ENCODE assay signal across 35 cellular contexts in the genomic region with DNA sequence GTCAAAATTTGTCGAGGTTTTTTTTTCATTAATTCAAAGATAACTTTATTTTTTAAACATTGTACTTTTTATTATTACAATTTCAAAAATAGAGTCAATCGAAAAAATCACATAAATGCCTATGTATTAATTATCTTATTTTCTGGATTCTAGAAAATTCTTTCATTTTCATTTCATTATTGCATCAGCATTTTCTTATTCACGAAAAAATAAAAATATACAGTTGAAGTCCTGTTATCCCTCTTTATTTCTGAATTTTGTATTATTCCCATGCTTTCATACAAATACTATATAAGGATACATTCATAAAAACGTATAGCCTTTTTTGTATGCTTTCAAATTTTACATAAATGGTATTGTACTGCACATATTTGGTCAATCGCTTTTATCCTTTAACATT.
"Had no signal": no experiment of that assay in that cellular context is flagged by ENCODE, and none has a peak within 500 bp of the region (broad histone marks: within the 10 kb centered on the region; RNA-seq: fewer than 3 reads in every experiment).

No MANE protein-coding gene starts in this region.

- DNase-seq: activated B cell treated with CpG ODN at 0.5 μM for 24 hours; activated CD4-positive, alpha-beta memory T cell treated with anti-CD3 and anti-CD28 coated beads for 36 hours; activated CD4-positive, alpha-beta T cell treated with anti-CD3 and anti-CD28 coated beads for 4 hours; activated CD4-positive, alpha-beta T cell treated with anti-CD3 and anti-CD28 coated beads, Interleukin-2, amount 10 ng/mL, durations not matched to agents 24 days and 14 days; activated CD4-positive, alpha-beta T cell treated with anti-CD3 and anti-CD28 coated beads, Interleukin-2, amount 50 U/mL, for 1 hour; activated CD4-positive, alpha-beta T cell treated with anti-CD3 and anti-CD28 coated beads, Interleukin-2, amount 50 U/mL, for 4 hours; activated CD4-positive, CD25-positive, alpha-beta regulatory T cell treated with anti-CD3 and anti-CD28 coated beads, Interleukin-2, amount 50 U/mL, for 72 hours; activated CD8-positive, alpha-beta memory T cell treated with anti-CD3 and anti-CD28 coated beads, Interleukin-2, amount 50 U/mL, for 4 hours; activated CD8-positive, alpha-beta T cell treated with anti-CD3 and anti-CD28 coated beads for 36 hours; activated effector memory CD4-positive, alpha-beta T cell treated with Interleukin-2 at 50 U/mL for 16 hours; activated gamma-delta T cell; activated naive CD4-positive, alpha-beta T cell treated with anti-CD3 and anti-CD28 coated beads, Interleukin-2, amount 10 ng/mL, durations not matched to agents 7 days and 5 days; activated naive CD4-positive, alpha-beta T cell treated with Interleukin-2 at 50 U/mL for 16 hours; activated naive CD8-positive, alpha-beta T cell treated with anti-CD3 and anti-CD28 coated beads, Interleukin-2, amount 10 ng/mL, durations not matched to agents 7 days and 5 days; activated naive CD8-positive, alpha-beta T cell treated with anti-CD3 and anti-CD28 coated beads, Interleukin-2, amount 50 U/mL, for 24 hours; activated T-cell treated with anti-CD3 and anti-CD28 coated beads for 4 hours; activated T-cell treated with anti-CD3 and anti-CD28 coated beads, Interleukin-2, amount 50 U/mL, for 1 hour; activated T-cell treated with anti-CD3 and anti-CD28 coated beads, Interleukin-2, amount 50 U/mL, for 4 hours; activated T-cell treated with anti-CD3 and anti-CD28 coated beads, Interleukin-2, amount 50 U/mL, for 72 hours; amygdala; anterior cingulate cortex; body of pancreas; brain microvascular endothelial cell; central memory CD4-positive, alpha-beta T cell; T-helper 1 cell; T-helper 2 cell; T-helper 9 cell had no signal

- H3K9me3 ChIP-seq: body of pancreas had no signal

- H3K4me3 ChIP-seq: body of pancreas, breast epithelium had no signal

- H3K36me3 Mint-ChIP-seq: activated CD4-positive, alpha-beta memory T cell treated with anti-CD3 and anti-CD28 coated beads for 36 hours; activated naive CD4-positive, alpha-beta T cell treated with anti-CD3 and anti-CD28 coated beads, Interleukin-2, amount 10 ng/mL, durations not matched to agents 7 days and 5 days; activated naive CD8-positive, alpha-beta T cell; activated naive CD8-positive, alpha-beta T cell treated with anti-CD3 and anti-CD28 coated beads, Interleukin-2, amount 10 ng/mL, durations not matched to agents 7 days and 5 days had no signal

- H3K4me1 Mint-ChIP-seq: activated B cell treated with CpG ODN at 0.5 μM for 24 hours; activated CD4-positive, alpha-beta T cell treated with anti-CD3 and anti-CD28 coated beads, Interleukin-2, amount 10 ng/mL, durations not matched to agents 24 days and 14 days; activated naive CD4-positive, alpha-beta T cell treated with anti-CD3 and anti-CD28 coated beads, Interleukin-2, amount 10 ng/mL, durations not matched to agents 7 days and 5 days; activated naive CD4-positive, alpha-beta T cell treated with anti-CD3 and anti-CD28 coated beads, Interleukin-2, amount 50 U/mL, for 24 hours; activated naive CD8-positive, alpha-beta T cell treated with anti-CD3 and anti-CD28 coated beads, Interleukin-2, amount 10 ng/mL, durations not matched to agents 7 days and 5 days; activated naive CD8-positive, alpha-beta T cell treated with anti-CD3 and anti-CD28 coated beads, Interleukin-2, amount 50 U/mL, for 24 hours had no signal

- H3K27me3 ChIP-seq: body of pancreas, brain microvascular endothelial cell, breast epithelium had no signal

- H3K27ac Mint-ChIP-seq: activated B cell treated with CpG ODN at 0.5 μM for 24 hours; activated CD4-positive, alpha-beta memory T cell treated with anti-CD3 and anti-CD28 coated beads for 36 hours; activated CD4-positive, alpha-beta T cell treated with anti-CD3 and anti-CD28 coated beads, Interleukin-2, amount 10 ng/mL, durations not matched to agents 24 days and 14 days; activated CD8-positive, alpha-beta T cell treated with anti-CD3 and anti-CD28 coated beads for 36 hours; activated naive CD4-positive, alpha-beta T cell treated with anti-CD3 and anti-CD28 coated beads, Interleukin-2, amount 10 ng/mL, durations not matched to agents 7 days and 5 days; activated naive CD4-positive, alpha-beta T cell treated with anti-CD3 and anti-CD28 coated beads, Interleukin-2, amount 50 U/mL, for 24 hours; activated naive CD8-positive, alpha-beta T cell; activated naive CD8-positive, alpha-beta T cell treated with anti-CD3 and anti-CD28 coated beads, Interleukin-2, amount 10 ng/mL, durations not matched to agents 7 days and 5 days; activated naive CD8-positive, alpha-beta T cell treated with anti-CD3 and anti-CD28 coated beads, Interleukin-2, amount 50 U/mL, for 24 hours; activated T-cell treated with anti-CD3 and anti-CD28 coated beads, Interleukin-2, amount 50 U/mL, for 72 hours; activated T-helper 2 cell treated with anti-CD3 and anti-CD28 coated beads, Interferon-gamma antibody, Interleukin-2, Interleukin-4, amounts not matched to agents 10 μg/mL and 5 μg/mL and 100 μg/mL, durations not matched to agents 14 hours and 24 hours and 36 hours; T-helper 1 cell treated with Interleukin-12 subunit alpha and Interleukin-12 subunit beta and Interleukin-4 antibody, amounts not matched to agents 30 μg/mL and 1 μg/mL, for 36 hours; T-helper 2 cell treated with Interferon-gamma antibody and Interleukin-4, amounts not matched to agents 5 μg/mL and 100 μg/mL, for 36 hours had no signal

- H3K36me3 ChIP-seq: brain microvascular endothelial cell, breast epithelium had no signal

- H3K4me3 Mint-ChIP-seq: activated B cell treated with CpG ODN at 0.5 μM for 24 hours; activated CD4-positive, alpha-beta memory T cell treated with anti-CD3 and anti-CD28 coated beads for 36 hours; activated CD4-positive, alpha-beta T cell treated with anti-CD3 and anti-CD28 coated beads, Interleukin-2, amount 10 ng/mL, durations not matched to agents 24 days and 14 days; activated CD8-positive, alpha-beta T cell treated with anti-CD3 and anti-CD28 coated beads for 36 hours; activated naive CD4-positive, alpha-beta T cell treated with anti-CD3 and anti-CD28 coated beads, Interleukin-2, amount 10 ng/mL, durations not matched to agents 7 days and 5 days; activated naive CD4-positive, alpha-beta T cell treated with anti-CD3 and anti-CD28 coated beads, Interleukin-2, amount 50 U/mL, for 24 hours; activated naive CD8-positive, alpha-beta T cell; activated naive CD8-positive, alpha-beta T cell treated with anti-CD3 and anti-CD28 coated beads, Interleukin-2, amount 10 ng/mL, durations not matched to agents 7 days and 5 days; activated naive CD8-positive, alpha-beta T cell treated with anti-CD3 and anti-CD28 coated beads, Interleukin-2, amount 50 U/mL, for 24 hours; activated T-cell treated with anti-CD3 and anti-CD28 coated beads, Interleukin-2, amount 50 U/mL, for 4 hours; activated T-cell treated with anti-CD3 and anti-CD28 coated beads, Interleukin-2, amount 50 U/mL, for 72 hours; T-helper 1 cell treated with Interleukin-12 subunit alpha and Interleukin-12 subunit beta and Interleukin-4 antibody, amounts not matched to agents 30 μg/mL and 1 μg/mL, for 36 hours; T-helper 2 cell treated with Interferon-gamma antibody and Interleukin-4, amounts not matched to agents 5 μg/mL and 100 μg/mL, for 36 hours had no signal

- H3K27ac ChIP-seq: body of pancreas, brain microvascular endothelial cell, breast epithelium, VCaP had no signal

- H3K4me1 ChIP-seq: body of pancreas, breast epithelium had no signal

- H3K27me3 Mint-ChIP-seq: activated CD4-positive, alpha-beta T cell treated with anti-CD3 and anti-CD28 coated beads, Interleukin-2, amount 10 ng/mL, durations not matched to agents 24 days and 14 days; activated naive CD4-positive, alpha-beta T cell treated with anti-CD3 and anti-CD28 coated beads, Interleukin-2, amount 10 ng/mL, durations not matched to agents 7 days and 5 days; activated naive CD8-positive, alpha-beta T cell treated with anti-CD3 and anti-CD28 coated beads, Interleukin-2, amount 10 ng/mL, durations not matched to agents 7 days and 5 days had no signal

- FAIRE-seq: TTC549 had no signal

- ATAC-seq: activated CD8-positive, alpha-beta T cell treated with anti-CD3 and anti-CD28 coated beads for 36 hours; activated naive CD8-positive, alpha-beta T cell treated with anti-CD3 and anti-CD28 coated beads, Interleukin-2, amount 50 U/mL, for 24 hours; activated T-cell treated with anti-CD3 and anti-CD28 coated beads, Interleukin-2, amount 50 U/mL, for 4 hours; activated T-cell treated with anti-CD3 and anti-CD28 coated beads, Interleukin-2, amount 50 U/mL, for 72 hours; body of pancreas had no signal

- H3K9me3 Mint-ChIP-seq: activated CD4-positive, alpha-beta T cell treated with anti-CD3 and anti-CD28 coated beads, Interleukin-2, amount 10 ng/mL, durations not matched to agents 24 days and 14 days; activated T-helper 2 cell treated with anti-CD3 and anti-CD28 coated beads, Interferon-gamma antibody, Interleukin-2, Interleukin-4, amounts not matched to agents 10 μg/mL and 5 μg/mL and 100 μg/mL, durations not matched to agents 14 hours and 24 hours and 36 hours; T-helper 1 cell treated with Interleukin-12 subunit alpha and Interleukin-12 subunit beta and Interleukin-4 antibody, amounts not matched to agents 30 μg/mL and 1 μg/mL, for 36 hours; T-helper 2 cell treated with Interferon-gamma antibody and Interleukin-4, amounts not matched to agents 5 μg/mL and 100 μg/mL, for 36 hours had no signal
